In genomic region chr11:62508336-62509058, GRCh38 we compare ENCODE assay signal across 8 cellular contexts. TPM values are rescaled to one million over a fixed set of nuclear protein-coding genes. Genes with fewer than 3 reads are reported as not detected.
DNase-seq lines count a peak whose midpoint lies in the region; TF ChIP-seq lines count a peak whose summit lies in the region.

No MANE protein-coding gene starts in this region.

- no peaks in the 10 kb centered on the region for H3K36me3 Mint-ChIP-seq in activated CD4-positive, alpha-beta memory T cell treated with anti-CD3 and anti-CD28 coated beads for 36 hours

- CTCF ChIA-PET in activated CD4-positive, alpha-beta memory T cell treated with anti-CD3 and anti-CD28 coated beads for 36 hours (lab: Charles Lee) = interaction anchor here (1.7 to 3.3 kb wide), 2 partner anchors 34 to 84 kb away, joined by 4 to 17 read pairs; no protein-coding TSS in a partner anchor

- no peaks in the 10 kb centered on the region for H3K9me3 ChIP-seq in left ventricle myocardium inferior (replicated peaks)

- TF ChIP-seq CTCF in GM06990 (IDR thresholded peaks at IDR 0.05; ENCODE audit: insufficient read depth, low read length, poor library complexity, severe bottlenecking) = peak; percentile 43
- peak; percentile 66 for TF ChIP-seq CTCF in left ventricle myocardium inferior (IDR thresholded peaks at IDR 0.05; ENCODE audit: borderline replicate concordance)

- H3K27me3 Mint-ChIP-seq in activated CD4-positive, alpha-beta memory T cell treated with anti-CD3 and anti-CD28 coated beads for 36 hours = no peaks in the 10 kb centered on the region

- no peak overlapping the region for H3K27ac Mint-ChIP-seq in activated CD4-positive, alpha-beta memory T cell treated with anti-CD3 and anti-CD28 coated beads for 36 hours

- H3K4me1 ChIP-seq in left ventricle myocardium inferior = peaks cover 68% of the 10 kb centered on the region

- intact Hi-C loops in left ventricle myocardium inferior (cut with micrococcal nuclease) (loop anchor here (5.0 kb wide), 1 partner anchor 34 kb away; no protein-coding TSS in a partner anchor), posterior cingulate gyrus (cut with DNase I) (no loop called here)
- intact Hi-C loops in activated CD4-positive, alpha-beta memory T cell treated with anti-CD3 and anti-CD28 coated beads for 36 hours (cut with micrococcal nuclease) = no loop called here

- H3K36me3 ChIP-seq in GM06990 (ENCODE audit: control insufficient read depth, insufficient read depth, low read length) (no peaks in the 10 kb centered on the region), left ventricle myocardium inferior (no peaks in the 10 kb centered on the region)

- H3K4me3 Mint-ChIP-seq in activated CD4-positive, alpha-beta memory T cell treated with anti-CD3 and anti-CD28 coated beads for 36 hours = no peak overlapping the region

- peak overlapping the region; percentile 85 for H3K27ac ChIP-seq in left ventricle myocardium inferior (replicated peaks)

- peaks cover 4% of the 10 kb centered on the region for H3K4me1 Mint-ChIP-seq in activated CD4-positive, alpha-beta memory T cell treated with anti-CD3 and anti-CD28 coated beads for 36 hours (ENCODE audit: low read depth)

- DNase-seq in GM06990 (ENCODE audit: extremely low read depth, insufficient read length) = no peak
- peak; percentile 44 for DNase-seq in NCI-H1694 (lab: John Stamatoyannopoulos, UW)
- DNase-seq in anterior cingulate cortex (lab: John Stamatoyannopoulos, UW) = peak in 55 of 58 donors; percentile 16 to 92 (median 75)
- DNase-seq in left ventricle myocardium inferior = peak; percentile 84
- DNase-seq in posterior cingulate gyrus = peak; percentile 61 to 96 (median 80)
- no peak for DNase-seq in activated effector memory CD4-positive, alpha-beta T cell treated with Interleukin-2 at 50 U/mL for 16 hours
- DNase-seq in activated CD4-positive, alpha-beta memory T cell treated with anti-CD3 and anti-CD28 coated beads for 36 hours = no peak
- DNase-seq in activated CD4-positive, alpha-beta T cell treated with anti-CD3 and anti-CD28 coated beads for 1 hour = no peak

- H3K4me3 ChIP-seq in GM06990 (replicated peaks; ENCODE audit: low read depth, low read length) (no peak overlapping the region), left ventricle myocardium inferior (peak overlapping the region; percentile 39)

- no peaks in the 10 kb centered on the region for H3K9me3 Mint-ChIP-seq in activated CD4-positive, alpha-beta memory T cell treated with anti-CD3 and anti-CD28 coated beads for 36 hours

- POLR2A ChIA-PET in activated CD4-positive, alpha-beta memory T cell treated with anti-CD3 and anti-CD28 coated beads for 36 hours (lab: Charles Lee) = interaction anchor here (0.6 kb wide), 2 partner anchors 53 to 59 kb away, joined by 3 to 4 read pairs; no protein-coding TSS in a partner anchor

- H3K27me3 ChIP-seq in GM06990 (replicated peaks; ENCODE audit: control insufficient read depth, insufficient read depth, low read length) (no peaks in the 10 kb centered on the region; the same call in 1 of the 2 replicates), left ventricle myocardium inferior (ENCODE audit: low read depth) (no peaks in the 10 kb centered on the region)

RNA-seq across cellular contexts. Expression of gene AHNAK, which starts 38.1 kb away (rescaled TPM):
- 290 TPM for total RNA-seq in left ventricle myocardium inferior
- 10 to 100 TPM; 83.7 to 85.2 TPM for total RNA-seq in activated CD4-positive, alpha-beta memory T cell treated with anti-CD3 and anti-CD28 coated beads for 36 hours

Comparison
In these comparisons a context has a peak if more than half of its experiments do, and no peak if none do; other contexts are left out.
1. DNase-seq: peak in NCI-H1694 (single experiment), anterior cingulate cortex (55 of 58), left ventricle myocardium inferior (single experiment) and posterior cingulate gyrus (10 of 10); none in GM06990 (single experiment), activated effector memory CD4-positive, alpha-beta T cell treated with Interleukin-2 at 50 U/mL for 16 hours (single experiment), activated CD4-positive, alpha-beta memory T cell treated with anti-CD3 and anti-CD28 coated beads for 36 hours (single experiment) and activated CD4-positive, alpha-beta T cell treated with anti-CD3 and anti-CD28 coated beads for 1 hour (single experiment).